ENCODE assay signal across 1 cellular context in the genomic region with DNA sequence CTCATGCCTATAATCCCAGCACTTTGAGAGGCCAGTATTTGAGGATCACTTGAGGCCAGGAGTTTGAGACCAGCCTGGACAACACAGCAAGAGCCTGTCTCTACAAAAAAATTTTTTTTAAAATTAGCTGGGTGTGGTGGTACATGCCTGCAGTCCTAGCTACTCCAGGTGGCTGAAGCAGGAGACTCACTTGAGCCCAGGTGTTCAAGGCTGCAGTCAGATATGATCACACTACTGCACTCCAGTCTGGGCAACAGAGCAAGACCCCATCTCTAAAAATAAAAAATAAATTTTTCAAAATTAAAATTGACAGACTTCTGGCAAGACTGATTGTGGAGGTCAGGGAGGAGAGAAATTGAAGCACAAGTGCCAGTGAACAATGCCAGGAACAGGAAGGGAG.
TF ChIP-seq lines count a peak whose summit lies in the region.

No MANE protein-coding gene starts in this region.

TF ChIP-seq in GM23338, 12 proteins besides CTCF, POLR2A, EP300 and RAD21 (continued from another document):
- TF ChIP-seq, protein P1, sequence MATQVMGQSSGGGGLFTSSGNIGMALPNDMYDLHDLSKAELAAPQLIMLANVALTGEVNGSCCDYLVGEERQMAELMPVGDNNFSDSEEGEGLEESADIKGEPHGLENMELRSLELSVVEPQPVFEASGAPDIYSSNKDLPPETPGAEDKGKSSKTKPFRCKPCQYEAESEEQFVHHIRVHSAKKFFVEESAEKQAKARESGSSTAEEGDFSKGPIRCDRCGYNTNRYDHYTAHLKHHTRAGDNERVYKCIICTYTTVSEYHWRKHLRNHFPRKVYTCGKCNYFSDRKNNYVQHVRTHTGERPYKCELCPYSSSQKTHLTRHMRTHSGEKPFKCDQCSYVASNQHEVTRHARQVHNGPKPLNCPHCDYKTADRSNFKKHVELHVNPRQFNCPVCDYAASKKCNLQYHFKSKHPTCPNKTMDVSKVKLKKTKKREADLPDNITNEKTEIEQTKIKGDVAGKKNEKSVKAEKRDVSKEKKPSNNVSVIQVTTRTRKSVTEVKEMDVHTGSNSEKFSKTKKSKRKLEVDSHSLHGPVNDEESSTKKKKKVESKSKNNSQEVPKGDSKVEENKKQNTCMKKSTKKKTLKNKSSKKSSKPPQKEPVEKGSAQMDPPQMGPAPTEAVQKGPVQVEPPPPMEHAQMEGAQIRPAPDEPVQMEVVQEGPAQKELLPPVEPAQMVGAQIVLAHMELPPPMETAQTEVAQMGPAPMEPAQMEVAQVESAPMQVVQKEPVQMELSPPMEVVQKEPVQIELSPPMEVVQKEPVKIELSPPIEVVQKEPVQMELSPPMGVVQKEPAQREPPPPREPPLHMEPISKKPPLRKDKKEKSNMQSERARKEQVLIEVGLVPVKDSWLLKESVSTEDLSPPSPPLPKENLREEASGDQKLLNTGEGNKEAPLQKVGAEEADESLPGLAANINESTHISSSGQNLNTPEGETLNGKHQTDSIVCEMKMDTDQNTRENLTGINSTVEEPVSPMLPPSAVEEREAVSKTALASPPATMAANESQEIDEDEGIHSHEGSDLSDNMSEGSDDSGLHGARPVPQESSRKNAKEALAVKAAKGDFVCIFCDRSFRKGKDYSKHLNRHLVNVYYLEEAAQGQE (IDR thresholded peaks at IDR 0.05; ENCODE audit: unreplicated experiment), result no peak
